Comparison of ENCODE assay signal across 1 cellular context in genomic region chr11:559020-559620, GRCh38.
TF ChIP-seq lines count a peak whose summit lies in the region.

No MANE protein-coding gene starts in this region.

TF ChIP-seq in IMR-90, 13 proteins besides CTCF, POLR2A, EP300 and RAD21:
- no peak for TF ChIP-seq CEBPB (IDR thresholded peaks at IDR 0.05; ENCODE audit: low read depth, low read length)
TF ChIP-seq in IMR-90: peak in this region for 0.
